Comparison of ENCODE assay signal across 10 cellular contexts in genomic region chr16:81500833-81501521, GRCh38. TPM values are rescaled to one million over a fixed set of nuclear protein-coding genes. Genes with fewer than 3 reads are reported as not detected.
DNase-seq lines count a peak whose midpoint lies in the region; ATAC-seq and TF ChIP-seq lines count a peak whose summit lies in the region.
"Had no signal": no experiment of that assay in that cellular context is flagged by ENCODE, and none has a peak within 500 bp of the region (broad histone marks: within the 10 kb centered on the region; RNA-seq: fewer than 3 reads in every experiment).

No MANE protein-coding gene starts in this region.

- ATAC-seq in activated CD8-positive, alpha-beta T cell treated with anti-CD3 and anti-CD28 coated beads for 36 hours = no peak
- ATAC-seq in activated CD8-positive, alpha-beta T cell treated with anti-CD3 and anti-CD28 coated beads, Interleukin-2, amount 10 ng/mL, durations not matched to agents 7 days and 5 days = no peak
- no peak for ATAC-seq in GM18858 (IDR thresholded peaks at IDR 0.05; ENCODE audit: unreplicated experiment)

- POLR2A ChIA-PET in activated CD8-positive, alpha-beta T cell treated with anti-CD3 and anti-CD28 coated beads for 36 hours (lab: Charles Lee) = no interaction called here
- POLR2A ChIA-PET in activated CD8-positive, alpha-beta T cell treated with anti-CD3 and anti-CD28 coated beads, Interleukin-2, amount 10 ng/mL, durations not matched to agents 7 days and 5 days (lab: Charles Lee) = interaction anchor here (1.0 kb wide), 1 partner anchor 31 kb away, joined by 3 read pairs; no protein-coding TSS in a partner anchor

- no peak overlapping the region for H3K4me3 ChIP-seq in thymus (ENCODE audit: low read length)

- H3K4me1 Mint-ChIP-seq in activated CD8-positive, alpha-beta T cell treated with anti-CD3 and anti-CD28 coated beads for 36 hours (ENCODE audit: low read depth) = peaks cover 30% of the 10 kb centered on the region
- H3K4me1 Mint-ChIP-seq in activated CD8-positive, alpha-beta T cell treated with anti-CD3 and anti-CD28 coated beads, Interleukin-2, amount 10 ng/mL, durations not matched to agents 7 days and 5 days (ENCODE audit: low read depth) = peaks cover 57% of the 10 kb centered on the region
- H3K4me1 Mint-ChIP-seq in activated T-helper 2 cell treated with anti-CD3 and anti-CD28 coated beads, Interferon-gamma antibody, Interleukin-2, Interleukin-4, amounts not matched to agents 10 μg/mL and 5 μg/mL and 100 μg/mL, durations not matched to agents 14 hours and 24 hours and 36 hours (ENCODE audit: low read depth) = peaks cover 31% of the 10 kb centered on the region

- peak overlapping the region; percentile 49 for H3K27ac Mint-ChIP-seq in activated CD8-positive, alpha-beta T cell treated with anti-CD3 and anti-CD28 coated beads for 36 hours
- H3K27ac Mint-ChIP-seq in activated CD8-positive, alpha-beta T cell treated with anti-CD3 and anti-CD28 coated beads, Interleukin-2, amount 10 ng/mL, durations not matched to agents 7 days and 5 days = no peak overlapping the region
- peak overlapping the region; percentile 53 for H3K27ac Mint-ChIP-seq in activated T-helper 2 cell treated with anti-CD3 and anti-CD28 coated beads, Interferon-gamma antibody, Interleukin-2, Interleukin-4, amounts not matched to agents 10 μg/mL and 5 μg/mL and 100 μg/mL, durations not matched to agents 14 hours and 24 hours and 36 hours

- no peaks in the 10 kb centered on the region for H3K9me3 ChIP-seq in thymus (ENCODE audit: control insufficient read depth)

- no peaks in the 10 kb centered on the region for H3K27me3 ChIP-seq in thymus (ENCODE audit: control insufficient read depth, insufficient read depth)

- no peaks in the 10 kb centered on the region for H3K27me3 Mint-ChIP-seq in activated CD8-positive, alpha-beta T cell treated with anti-CD3 and anti-CD28 coated beads for 36 hours
- no peaks in the 10 kb centered on the region for H3K27me3 Mint-ChIP-seq in activated CD8-positive, alpha-beta T cell treated with anti-CD3 and anti-CD28 coated beads, Interleukin-2, amount 10 ng/mL, durations not matched to agents 7 days and 5 days (ENCODE audit: low read depth)
- H3K27me3 Mint-ChIP-seq in activated T-helper 2 cell treated with anti-CD3 and anti-CD28 coated beads, Interferon-gamma antibody, Interleukin-2, Interleukin-4, amounts not matched to agents 10 μg/mL and 5 μg/mL and 100 μg/mL, durations not matched to agents 14 hours and 24 hours and 36 hours (ENCODE audit: low read depth) = no peaks in the 10 kb centered on the region

- H3K4me1 ChIP-seq in thymus (ENCODE audit: control insufficient read depth, insufficient read depth, low read length) = peaks cover 17% of the 10 kb centered on the region

- H3K9me3 Mint-ChIP-seq in activated CD8-positive, alpha-beta T cell treated with anti-CD3 and anti-CD28 coated beads for 36 hours = no peaks in the 10 kb centered on the region
- no peaks in the 10 kb centered on the region for H3K9me3 Mint-ChIP-seq in activated CD8-positive, alpha-beta T cell treated with anti-CD3 and anti-CD28 coated beads, Interleukin-2, amount 10 ng/mL, durations not matched to agents 7 days and 5 days (ENCODE audit: insufficient read depth)
- H3K9me3 Mint-ChIP-seq in activated T-helper 2 cell treated with anti-CD3 and anti-CD28 coated beads, Interferon-gamma antibody, Interleukin-2, Interleukin-4, amounts not matched to agents 10 μg/mL and 5 μg/mL and 100 μg/mL, durations not matched to agents 14 hours and 24 hours and 36 hours = no peaks in the 10 kb centered on the region

- no peak overlapping the region for H3K4me3 Mint-ChIP-seq in activated CD8-positive, alpha-beta T cell treated with anti-CD3 and anti-CD28 coated beads for 36 hours
- H3K4me3 Mint-ChIP-seq in activated CD8-positive, alpha-beta T cell treated with anti-CD3 and anti-CD28 coated beads, Interleukin-2, amount 10 ng/mL, durations not matched to agents 7 days and 5 days = no peak overlapping the region
- no peak overlapping the region for H3K4me3 Mint-ChIP-seq in activated T-helper 2 cell treated with anti-CD3 and anti-CD28 coated beads, Interferon-gamma antibody, Interleukin-2, Interleukin-4, amounts not matched to agents 10 μg/mL and 5 μg/mL and 100 μg/mL, durations not matched to agents 14 hours and 24 hours and 36 hours (ENCODE audit: low read depth)

- TF ChIP-seq CTCF in activated CD8-positive, alpha-beta T cell treated with anti-CD3 and anti-CD28 coated beads for 36 hours (IDR thresholded peaks at IDR 0.05) = no peak

- H3K27ac ChIP-seq in thymus (ENCODE audit: low read depth) = peak overlapping the region; percentile 25

- intact Hi-C loops in activated CD8-positive, alpha-beta T cell treated with anti-CD3 and anti-CD28 coated beads for 36 hours (cut with micrococcal nuclease) = no loop called here
- intact Hi-C loops in activated T-helper 2 cell treated with anti-CD3 and anti-CD28 coated beads, Interferon-gamma antibody, Interleukin-2, Interleukin-4, amounts not matched to agents 10 μg/mL and 5 μg/mL and 100 μg/mL, durations not matched to agents 14 hours and 24 hours and 36 hours (cut with micrococcal nuclease) = no loop called here

- no peaks in the 10 kb centered on the region for H3K36me3 Mint-ChIP-seq in activated CD8-positive, alpha-beta T cell treated with anti-CD3 and anti-CD28 coated beads for 36 hours (ENCODE audit: low read depth)
- H3K36me3 Mint-ChIP-seq in activated CD8-positive, alpha-beta T cell treated with anti-CD3 and anti-CD28 coated beads, Interleukin-2, amount 10 ng/mL, durations not matched to agents 7 days and 5 days (ENCODE audit: low read depth) = peaks cover 8% of the 10 kb centered on the region
- peaks cover 3% of the 10 kb centered on the region for H3K36me3 Mint-ChIP-seq in activated T-helper 2 cell treated with anti-CD3 and anti-CD28 coated beads, Interferon-gamma antibody, Interleukin-2, Interleukin-4, amounts not matched to agents 10 μg/mL and 5 μg/mL and 100 μg/mL, durations not matched to agents 14 hours and 24 hours and 36 hours (ENCODE audit: low read depth)

- CTCF ChIA-PET in activated CD8-positive, alpha-beta T cell treated with anti-CD3 and anti-CD28 coated beads for 36 hours (lab: Charles Lee) = interaction anchor here (1.4 kb wide), 1 partner anchor 196 kb away, joined by 3 read pairs; no protein-coding TSS in a partner anchor
- CTCF ChIA-PET in activated CD8-positive, alpha-beta T cell treated with anti-CD3 and anti-CD28 coated beads, Interleukin-2, amount 10 ng/mL, durations not matched to agents 7 days and 5 days (lab: Charles Lee) = no interaction called here

- peaks cover 9% of the 10 kb centered on the region for H3K36me3 ChIP-seq in thymus (ENCODE audit: control insufficient read depth, insufficient read depth)

- no peak for DNase-seq in activated CD8-positive, alpha-beta T cell treated with anti-CD3 and anti-CD28 coated beads for 36 hours
- DNase-seq in activated CD8-positive, alpha-beta T cell treated with anti-CD3 and anti-CD28 coated beads, Interleukin-2, amount 10 ng/mL, durations not matched to agents 7 days and 5 days = no peak
- DNase-seq in activated T-helper 2 cell treated with anti-CD3 and anti-CD28 coated beads, Interferon-gamma antibody, Interleukin-2, Interleukin-4, amounts not matched to agents 10 μg/mL and 5 μg/mL and 100 μg/mL, durations not matched to agents 14 hours and 24 hours and 36 hours (ENCODE audit: low spot score) = no peak
- peak; percentile 55 for DNase-seq in glomerular visceral epithelial cell (ENCODE audit: extremely low spot score)
- DNase-seq in NK-92 (lab: John Stamatoyannopoulos, UW; ENCODE audit: unreplicated experiment) = no peak
- no peak for DNase-seq in NCI-H446 (lab: John Stamatoyannopoulos, UW)
- DNase-seq: ACHN, NCI-H524 treated with DMSO at 0.1 percent for 48 hours had no signal

- 79% methylated on average over 17 of the region's 17 CpGs for WGBS in thymus

RNA-seq across cellular contexts. Expression of gene CMIP, which starts 56.4 kb away (rescaled TPM):
- 10 to 100 TPM; 37.6 to 38.5 TPM for total RNA-seq in activated CD8-positive, alpha-beta T cell treated with anti-CD3 and anti-CD28 coated beads for 36 hours
- 10 to 100 TPM; 62.5 to 70.4 TPM for total RNA-seq in activated CD8-positive, alpha-beta T cell treated with anti-CD3 and anti-CD28 coated beads, Interleukin-2, amount 10 ng/mL, durations not matched to agents 7 days and 5 days
- total RNA-seq in activated T-helper 2 cell treated with anti-CD3 and anti-CD28 coated beads, Interferon-gamma antibody, Interleukin-2, Interleukin-4, amounts not matched to agents 10 μg/mL and 5 μg/mL and 100 μg/mL, durations not matched to agents 14 hours and 24 hours and 36 hours = 68.0 and 76.9 TPM in 2 replicates
- 19.4 TPM for polyA plus RNA-seq in thymus
